Comparison of ENCODE assay signal across 1 cellular context in genomic region chr20:38735172-38735571, GRCh38.
TF ChIP-seq lines count a peak whose summit lies in the region.

No MANE protein-coding gene starts in this region.

TF ChIP-seq in H1, 55 proteins besides CTCF, POLR2A, EP300 and RAD21 (continued from another document):
- TF ChIP-seq BRCA1 (IDR thresholded peaks at IDR 0.05; ENCODE audit: low read depth, low read length): peak; percentile 57; the same call in 1 of the 2 replicates
- peak; percentile 83 for TF ChIP-seq CHD2 (IDR thresholded peaks at IDR 0.05; ENCODE audit: low read length)
- no peak for TF ChIP-seq POU5F1 (IDR thresholded peaks at IDR 0.05; ENCODE audit: low read depth, low read length)
- TF ChIP-seq MAX (IDR thresholded peaks at IDR 0.05): peak; percentile 90
TF ChIP-seq in H1: peak in this region for 4.
